In the genomic region with DNA sequence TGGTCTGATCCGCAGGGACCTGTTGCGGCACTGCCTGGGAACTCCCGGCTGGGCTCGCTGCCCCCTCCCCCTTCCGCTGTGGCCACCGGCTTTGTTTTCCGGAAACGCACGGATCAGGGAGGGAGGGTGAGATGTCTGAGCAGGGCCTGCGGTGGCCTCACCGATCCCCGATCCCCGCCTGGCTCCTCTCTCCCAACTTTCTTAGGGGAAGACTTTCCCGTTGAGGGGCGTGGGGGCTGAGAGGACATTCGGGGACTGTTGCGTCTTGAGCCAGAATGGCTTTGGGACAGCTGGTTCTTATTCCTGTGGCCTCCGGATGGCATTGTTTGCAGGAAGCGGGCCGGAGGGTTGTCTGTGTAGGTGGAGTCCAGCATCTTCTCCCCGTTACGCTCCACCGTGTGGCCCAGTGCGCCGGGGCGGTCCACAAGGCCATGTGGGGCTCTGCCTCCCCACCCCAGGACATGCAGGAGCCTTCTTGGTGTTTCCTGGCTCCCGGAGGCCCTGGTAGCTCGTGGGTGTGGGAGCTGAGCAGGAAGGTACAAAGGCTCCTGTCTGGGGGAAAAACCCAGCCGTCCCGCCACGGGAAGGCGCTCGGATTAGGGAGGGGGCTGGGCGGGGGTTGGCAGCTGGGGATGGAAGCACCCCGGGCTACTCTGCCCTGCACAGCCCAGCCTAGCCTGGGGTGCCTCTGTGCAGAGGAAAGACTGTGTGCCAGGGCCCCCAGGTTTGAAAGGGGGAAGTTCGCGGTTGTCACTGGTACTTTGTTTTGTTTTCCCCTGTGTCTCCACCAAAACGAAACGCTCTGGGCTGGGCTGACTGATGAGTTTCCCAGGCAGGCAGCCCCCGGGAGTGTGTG, we compare ENCODE assay signal across 8 cellular contexts. TPM values are rescaled to one million over a fixed set of nuclear protein-coding genes. Genes with fewer than 3 reads are reported as not detected.
DNase-seq lines count a peak whose midpoint lies in the region; ATAC-seq and TF ChIP-seq lines count a peak whose summit lies in the region.

No MANE protein-coding gene starts in this region.

- H3K9ac ChIP-seq in liver (ENCODE audit: low read depth in 1 of 2, low read length in 2 of 2) = peak overlapping the region in 1 of 2 donors; percentile 50

- H3K9me3 ChIP-seq in liver (ENCODE audit: control insufficient read depth in 4 of 4, low read length in 3 of 4) = no peaks in the 10 kb centered on the region

- H3K27me3 ChIP-seq in liver (ENCODE audit: control insufficient read depth in 4 of 4, insufficient read depth in 4 of 4, low read length in 3 of 4) = no peaks in the 10 kb centered on the region

- WGBS in liver = 5% methylated on average over 40 of the region's 40 CpGs

- TF ChIP-seq CTCF in AG09309 (IDR thresholded peaks at IDR 0.05; ENCODE audit: control insufficient read depth, insufficient read depth, low read depth, low read length, missing control alignments) = no peak
- TF ChIP-seq CTCF in liver (IDR thresholded peaks at IDR 0.05; ENCODE audit: low read depth, low read length, missing input control) = no peak

- peak overlapping the region; percentile 92 to 96 for H3K27ac ChIP-seq in liver (ENCODE audit: low read depth in 1 of 2, low read length in 2 of 2)

- peak; percentile 2 to 27 for TF ChIP-seq RAD21 in liver (IDR thresholded peaks at IDR 0.05)

- no peaks in the 10 kb centered on the region for H3K36me3 ChIP-seq in liver (ENCODE audit: control insufficient read depth in 4 of 4, insufficient read depth in 3 of 4, low read depth in 1 of 4, low read length in 3 of 4)

- peaks cover 6 to 25% (median 18%) of the 10 kb centered on the region in 4 donors for H3K4me1 ChIP-seq in liver (ENCODE audit: control insufficient read depth in 4 of 4, insufficient read depth in 4 of 4, low read length in 3 of 4)

- H3K4me3 ChIP-seq in AG09309 (ENCODE audit: control insufficient read depth, low read depth, low read length) (peak overlapping the region; percentile 72), liver (ENCODE audit: low read depth in 1 of 3, low read length in 3 of 3) (peak overlapping the region; percentile 56 to 80 (median 60))

- peak; percentile 35 for ATAC-seq in GM19035 (IDR thresholded peaks at IDR 0.05; ENCODE audit: unreplicated experiment)
- no peak for ATAC-seq in HG02588 (IDR thresholded peaks at IDR 0.05; ENCODE audit: unreplicated experiment)

- no peak for DNase-seq in AG09309 (ENCODE audit: low read depth)
- DNase-seq in NCI-H2196 treated with DMSO at 0.1 percent for 48 hours (lab: John Stamatoyannopoulos, UW; ENCODE audit: unreplicated experiment) = peak; percentile 12
- DNase-seq in activated CD4-positive, alpha-beta T cell treated with anti-CD3 and anti-CD28 coated beads, Interleukin-2, amount 50 U/mL, for 48 hours = peak; percentile 80 to 84
- peak; percentile 72 for DNase-seq in dermis blood vessel endothelial cell
- peak; percentile 50 to 68 (median 58) for DNase-seq in stimulated activated CD4-positive, alpha-beta T cell treated with anti-CD3 and anti-CD28 coated beads, TNF-alpha, amount 100 ng/mL, for 1 hour (ENCODE audit: low read depth in 3 of 3, low spot score in 1 of 3)

TF ChIP-seq in liver, 16 proteins besides CTCF, POLR2A, EP300 and RAD21:
- TF ChIP-seq NR2F2 (IDR thresholded peaks at IDR 0.05) (no peak), FOXA1 (IDR thresholded peaks at IDR 0.05) (no peak), EGR1 (IDR thresholded peaks at IDR 0.05; ENCODE audit: low read depth in 2 of 2) (no peak), YY1 (IDR thresholded peaks at IDR 0.05) (no peak), GABPA (IDR thresholded peaks at IDR 0.05 in 1 of 2, conservative IDR thresholded peaks at IDR 0.05 in 1 of 2) (peak in 1 of 2 donors; percentile 53), JUND (IDR thresholded peaks at IDR 0.05) (no peak), SP1 (IDR thresholded peaks at IDR 0.05) (peak; percentile 7)
- TF ChIP-seq, protein P1, sequence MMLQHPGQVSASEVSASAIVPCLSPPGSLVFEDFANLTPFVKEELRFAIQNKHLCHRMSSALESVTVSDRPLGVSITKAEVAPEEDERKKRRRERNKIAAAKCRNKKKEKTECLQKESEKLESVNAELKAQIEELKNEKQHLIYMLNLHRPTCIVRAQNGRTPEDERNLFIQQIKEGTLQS (IDR thresholded peaks at IDR 0.05) = no peak

RNA-seq across cellular contexts. Expression of a gene that starts 1.3 kb away (rescaled TPM):
- total RNA-seq in dermis blood vessel endothelial cell = 73.9 and 125 TPM in 2 replicates
- total RNA-seq in liver = 10 to 100 TPM; 26.5 to 30.6 TPM
- 10 to 100 TPM in 1 of 2 donors, 1 to 10 TPM in 1; 3.5 to 21.3 TPM for polyA plus RNA-seq in liver

RNA-seq across cellular contexts. Expression of a gene that starts 37.1 kb away (rescaled TPM):
- 5.8 and 6.2 TPM in 2 replicates for total RNA-seq in dermis blood vessel endothelial cell
- 1 to 10 TPM; 1.3 to 3.3 TPM for total RNA-seq in liver
- polyA plus RNA-seq in liver = 1 to 10 TPM; 1.4 to 2.8 TPM

RNA-seq across cellular contexts. Expression of a gene that starts 37.1 kb away (rescaled TPM):
- total RNA-seq in dermis blood vessel endothelial cell (34.7 and 56.1 TPM in 2 replicates), liver (10 to 100 TPM; 16.4 to 16.8 TPM)
- polyA plus RNA-seq in liver = 10 to 100 TPM; 13.0 to 22.1 TPM

RNA-seq across cellular contexts. Expression of a gene that starts 57.0 kb away (rescaled TPM):
- total RNA-seq in dermis blood vessel endothelial cell = 111 and 142 TPM in 2 replicates
- total RNA-seq in liver = 10 to 100 TPM; 25.4 to 28.6 TPM
- 10 to 100 TPM in 1 of 2 donors, 1 to 10 TPM in 1; 8.1 to 30.2 TPM for polyA plus RNA-seq in liver
